ENCODE assay signal across 10 cellular contexts in the genomic region with DNA sequence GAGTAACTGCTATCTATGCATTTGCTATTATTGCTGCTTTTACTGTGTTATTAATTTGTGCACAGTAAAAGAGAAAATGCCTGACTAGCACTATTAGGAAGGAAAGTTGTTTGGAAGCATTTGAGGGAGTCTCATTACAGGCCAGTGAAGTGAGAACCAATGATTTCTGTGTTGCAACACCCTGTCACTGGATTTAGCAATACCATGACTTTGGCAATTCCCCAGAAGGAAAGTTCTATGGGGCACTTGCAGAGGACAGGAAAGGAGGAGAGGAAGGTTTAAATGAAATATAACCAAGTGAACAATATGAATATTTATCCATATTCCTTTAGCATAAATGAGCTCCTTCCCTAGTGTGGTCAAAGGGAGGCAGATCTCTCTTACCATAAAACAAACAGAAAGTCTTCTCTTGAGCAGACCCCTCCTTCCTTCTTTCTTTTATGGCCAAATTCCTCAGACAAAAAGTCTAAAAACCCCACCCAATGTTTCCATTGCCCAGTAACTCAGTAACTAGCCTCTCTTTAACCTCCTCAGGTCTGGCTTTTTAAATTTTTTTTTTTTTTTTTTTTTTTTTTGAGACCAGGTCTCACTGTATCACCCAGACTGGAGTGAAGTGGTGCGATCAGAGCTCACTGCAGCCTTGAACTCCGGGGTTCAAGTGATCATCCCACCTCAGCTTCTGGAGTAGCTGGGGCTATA. TPM values are rescaled to one million over a fixed set of nuclear protein-coding genes. Genes with fewer than 3 reads are reported as not detected.
DNase-seq lines count a peak whose midpoint lies in the region; ATAC-seq, FAIRE-seq and TF ChIP-seq lines count a peak whose summit lies in the region.
"Had no signal": no experiment of that assay in that cellular context is flagged by ENCODE, and none has a peak within 500 bp of the region (broad histone marks: within the 10 kb centered on the region; RNA-seq: fewer than 3 reads in every experiment).

No MANE protein-coding gene starts in this region.

- POLR2A ChIA-PET in HEK293 (lab: Yijun Ruan, JAX) = interaction anchor here (0.6 kb wide), 3 partner anchors 16 to 1038 kb away, joined by 3 to 8 read pairs (median 6); no protein-coding TSS in a partner anchor

- intact Hi-C loops in left ventricle myocardium superior (cut with micrococcal nuclease) = loop anchor here (10.0 kb wide), 1 partner anchor 547 kb away; no protein-coding TSS in a partner anchor

- H3K27ac Mint-ChIP-seq in astrocyte (ENCODE audit: unreplicated experiment) = no peak overlapping the region

- H3K4me1 ChIP-seq in HEK293 (ENCODE audit: control insufficient read depth, insufficient read depth, low read length) = peaks cover 3% of the 10 kb centered on the region; the same call in 1 of the 2 replicates
- peaks cover 8% of the 10 kb centered on the region for H3K4me1 ChIP-seq in astrocyte (ENCODE audit: insufficient read depth, low read length)
- H3K4me1 ChIP-seq in skeletal muscle tissue (ENCODE audit: control insufficient read depth in 3 of 3, insufficient read depth in 3 of 3, low read length in 3 of 3) = peaks cover 37 to 52% (median 49%) of the 10 kb centered on the region in 3 donors

- H3K79me2 ChIP-seq in astrocyte (ENCODE audit: insufficient read depth, low read length) = no peaks in the 10 kb centered on the region

- H3K4me2 ChIP-seq in astrocyte (ENCODE audit: low read length) = no peak overlapping the region

- H3K36me3 Mint-ChIP-seq in astrocyte (ENCODE audit: low read depth, unreplicated experiment) = no peaks in the 10 kb centered on the region

- H4K20me1 ChIP-seq in astrocyte (ENCODE audit: insufficient read depth, low read length) = no peaks in the 10 kb centered on the region

- H3K4me3 Mint-ChIP-seq in astrocyte (ENCODE audit: unreplicated experiment) = no peak overlapping the region

- no peak overlapping the region for H2AFZ ChIP-seq in astrocyte (ENCODE audit: low read depth, low read length)

- H3K9me3 Mint-ChIP-seq in astrocyte (ENCODE audit: unreplicated experiment) = no peaks in the 10 kb centered on the region

- ATAC-seq in left ventricle myocardium superior = peak; percentile 62
- no peak for ATAC-seq in GM19455 (IDR thresholded peaks at IDR 0.05; ENCODE audit: unreplicated experiment)

- peaks cover 18% of the 10 kb centered on the region for H3K4me1 Mint-ChIP-seq in astrocyte (ENCODE audit: low read depth, unreplicated experiment)

- peaks cover 4% of the 10 kb centered on the region for H3K27me3 Mint-ChIP-seq in astrocyte (ENCODE audit: low read depth, unreplicated experiment)

- H3K9ac ChIP-seq in astrocyte (ENCODE audit: low read length) = no peak overlapping the region
- H3K9ac ChIP-seq in skeletal muscle tissue (ENCODE audit: low read depth in 1 of 3, low read length in 3 of 3) = no peak overlapping the region

- no peak overlapping the region for H3K27ac ChIP-seq in HEK293 (ENCODE audit: extremely low read depth, low read depth, low read length)
- H3K27ac ChIP-seq in astrocyte (ENCODE audit: low read depth, low read length) = no peak overlapping the region
- peak overlapping the region; percentile 31 for H3K27ac ChIP-seq in skeletal muscle tissue (ENCODE audit: low read depth, low read length)
- H3K27ac ChIP-seq: SJSA1 had no signal

- no peak for TF ChIP-seq CTCF in HEK293 (tag by site-specific recombination; IDR thresholded peaks at IDR 0.05)
- TF ChIP-seq CTCF in astrocyte (IDR thresholded peaks at IDR 0.05; ENCODE audit: insufficient read depth, low read depth, low read length) = no peak
- TF ChIP-seq CTCF in GM20000 (IDR thresholded peaks at IDR 0.05; ENCODE audit: extremely low read depth, missing control alignments) = no peak

- H3K4me3 ChIP-seq in HEK293 (ENCODE audit: low read depth, low read length) (no peak overlapping the region), astrocyte (ENCODE audit: insufficient read depth, low read depth, low read length) (no peak overlapping the region), skeletal muscle tissue (ENCODE audit: low read length in 3 of 3) (no peak overlapping the region)
- H3K4me3 ChIP-seq: SJSA1 had no signal

- CTCF ChIA-PET in HEK293 (lab: Yijun Ruan, JAX) = interaction anchor here (0.6 to 11.0 kb wide), 6 partner anchors 14 to 545 kb away, joined by 3 to 233 read pairs (median 6); no protein-coding TSS in a partner anchor

- FAIRE-seq in astrocyte (lab: Jason Lieb, UNC) (no peak), urothelium cell line (lab: Jason Lieb, UNC) (no peak)

- H3K27me3 ChIP-seq in astrocyte (ENCODE audit: insufficient read depth, low read length) (no peaks in the 10 kb centered on the region), skeletal muscle tissue (ENCODE audit: control insufficient read depth in 3 of 3, insufficient read depth in 3 of 3, low read length in 3 of 3) (no peaks in the 10 kb centered on the region)
- H3K27me3 ChIP-seq: SJSA1 had no signal

- H3K36me3 ChIP-seq in HEK293 (ENCODE audit: control insufficient read depth in 2 of 2, insufficient read depth in 1 of 2, low read length in 2 of 2) = no peaks in the 10 kb centered on the region
- no peaks in the 10 kb centered on the region for H3K36me3 ChIP-seq in astrocyte (ENCODE audit: insufficient read depth, low read length)
- H3K36me3 ChIP-seq in skeletal muscle tissue (ENCODE audit: control insufficient read depth in 3 of 3, insufficient read depth in 3 of 3, low read length in 3 of 3) = no peaks in the 10 kb centered on the region
- H3K36me3 ChIP-seq: SJSA1 had no signal

- peak; percentile 35 for DNase-seq in astrocyte (ENCODE audit: low read depth)
- DNase-seq in left ventricle myocardium superior = no peak
- DNase-seq in NCI-H2029 treated with DMSO at 0.1 percent for 48 hours (lab: John Stamatoyannopoulos, UW) = no peak
- no peak for DNase-seq in urothelium cell line (ENCODE audit: low spot score)
- DNase-seq in GM20000 (ENCODE audit: low spot score) = no peak
- DNase-seq: DMS153 had no signal

- no peaks in the 10 kb centered on the region for H3K9me3 ChIP-seq in HEK293 (ENCODE audit: control insufficient read depth, insufficient read depth, low read depth, low read length)
- no peaks in the 10 kb centered on the region for H3K9me3 ChIP-seq in astrocyte (ENCODE audit: insufficient read depth, low read depth, low read length)
- no peaks in the 10 kb centered on the region for H3K9me3 ChIP-seq in skeletal muscle tissue (ENCODE audit: control insufficient read depth in 3 of 3, low read length in 3 of 3)
- H3K9me3 ChIP-seq: SJSA1 had no signal

TF ChIP-seq in HEK293, 187 proteins besides CTCF, POLR2A, EP300 and RAD21:
- TF ChIP-seq, protein P1, sequence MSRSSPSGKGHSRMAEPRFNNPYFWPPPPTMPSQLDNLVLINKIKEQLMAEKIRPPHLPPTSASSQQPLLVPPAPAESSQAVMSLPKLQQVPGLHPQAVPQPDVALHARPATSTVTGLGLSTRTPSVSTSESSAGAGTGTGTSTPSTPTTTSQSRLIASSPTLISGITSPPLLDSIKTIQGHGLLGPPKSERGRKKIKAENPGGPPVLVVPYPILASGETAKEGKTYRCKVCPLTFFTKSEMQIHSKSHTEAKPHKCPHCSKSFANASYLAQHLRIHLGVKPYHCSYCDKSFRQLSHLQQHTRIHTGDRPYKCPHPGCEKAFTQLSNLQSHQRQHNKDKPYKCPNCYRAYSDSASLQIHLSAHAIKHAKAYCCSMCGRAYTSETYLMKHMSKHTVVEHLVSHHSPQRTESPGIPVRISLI (tag by site-specific recombination; IDR thresholded peaks at IDR 0.05) = peak; percentile 89
- TF ChIP-seq SP7 (tag by site-specific recombination; IDR thresholded peaks at IDR 0.05) (no peak), PRDM1 (tag by site-specific recombination; IDR thresholded peaks at IDR 0.05) (peak; percentile 50; the same call in 1 of the 2 replicates), ZNF132 (tag by site-specific recombination; IDR thresholded peaks at IDR 0.05; ENCODE audit: borderline replicate concordance) (0 out of 2 replicates have a peak, but pooled peaks have one; percentile 4), ZNF404 (tag by site-specific recombination; IDR thresholded peaks at IDR 0.05) (no peak)
- TF ChIP-seq, protein P2, sequence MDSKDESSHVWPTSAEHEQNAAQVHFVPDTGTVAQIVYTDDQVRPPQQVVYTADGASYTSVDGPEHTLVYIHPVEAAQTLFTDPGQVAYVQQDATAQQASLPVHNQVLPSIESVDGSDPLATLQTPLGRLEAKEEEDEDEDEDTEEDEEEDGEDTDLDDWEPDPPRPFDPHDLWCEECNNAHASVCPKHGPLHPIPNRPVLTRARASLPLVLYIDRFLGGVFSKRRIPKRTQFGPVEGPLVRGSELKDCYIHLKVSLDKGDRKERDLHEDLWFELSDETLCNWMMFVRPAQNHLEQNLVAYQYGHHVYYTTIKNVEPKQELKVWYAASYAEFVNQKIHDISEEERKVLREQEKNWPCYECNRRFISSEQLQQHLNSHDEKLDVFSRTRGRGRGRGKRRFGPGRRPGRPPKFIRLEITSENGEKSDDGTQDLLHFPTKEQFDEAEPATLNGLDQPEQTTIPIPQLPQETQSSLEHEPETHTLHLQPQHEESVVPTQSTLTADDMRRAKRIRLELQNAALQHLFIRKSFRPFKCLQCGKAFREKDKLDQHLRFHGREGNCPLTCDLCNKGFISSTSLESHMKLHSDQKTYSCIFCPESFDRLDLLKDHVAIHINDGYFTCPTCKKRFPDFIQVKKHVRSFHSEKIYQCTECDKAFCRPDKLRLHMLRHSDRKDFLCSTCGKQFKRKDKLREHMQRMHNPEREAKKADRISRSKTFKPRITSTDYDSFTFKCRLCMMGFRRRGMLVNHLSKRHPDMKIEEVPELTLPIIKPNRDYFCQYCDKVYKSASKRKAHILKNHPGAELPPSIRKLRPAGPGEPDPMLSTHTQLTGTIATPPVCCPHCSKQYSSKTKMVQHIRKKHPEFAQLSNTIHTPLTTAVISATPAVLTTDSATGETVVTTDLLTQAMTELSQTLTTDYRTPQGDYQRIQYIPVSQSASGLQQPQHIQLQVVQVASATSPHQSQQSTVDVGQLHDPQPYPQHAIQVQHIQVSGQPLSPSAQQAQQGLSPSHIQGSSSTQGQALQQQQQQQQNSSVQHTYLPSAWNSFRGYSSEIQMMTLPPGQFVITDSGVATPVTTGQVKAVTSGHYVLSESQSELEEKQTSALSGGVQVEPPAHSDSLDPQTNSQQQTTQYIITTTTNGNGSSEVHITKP (tag by site-specific recombination; IDR thresholded peaks at IDR 0.05) = peak; percentile 72
TF ChIP-seq in HEK293: peak in this region for 4.

RNA-seq across cellular contexts. Expression of a gene that starts 5.5 kb away (rescaled TPM):
- total RNA-seq in astrocyte (1.1 and 1.2 TPM in 2 replicates), left ventricle myocardium superior (2.5 TPM), skeletal muscle tissue (3.1 TPM)
